In the genomic region with DNA sequence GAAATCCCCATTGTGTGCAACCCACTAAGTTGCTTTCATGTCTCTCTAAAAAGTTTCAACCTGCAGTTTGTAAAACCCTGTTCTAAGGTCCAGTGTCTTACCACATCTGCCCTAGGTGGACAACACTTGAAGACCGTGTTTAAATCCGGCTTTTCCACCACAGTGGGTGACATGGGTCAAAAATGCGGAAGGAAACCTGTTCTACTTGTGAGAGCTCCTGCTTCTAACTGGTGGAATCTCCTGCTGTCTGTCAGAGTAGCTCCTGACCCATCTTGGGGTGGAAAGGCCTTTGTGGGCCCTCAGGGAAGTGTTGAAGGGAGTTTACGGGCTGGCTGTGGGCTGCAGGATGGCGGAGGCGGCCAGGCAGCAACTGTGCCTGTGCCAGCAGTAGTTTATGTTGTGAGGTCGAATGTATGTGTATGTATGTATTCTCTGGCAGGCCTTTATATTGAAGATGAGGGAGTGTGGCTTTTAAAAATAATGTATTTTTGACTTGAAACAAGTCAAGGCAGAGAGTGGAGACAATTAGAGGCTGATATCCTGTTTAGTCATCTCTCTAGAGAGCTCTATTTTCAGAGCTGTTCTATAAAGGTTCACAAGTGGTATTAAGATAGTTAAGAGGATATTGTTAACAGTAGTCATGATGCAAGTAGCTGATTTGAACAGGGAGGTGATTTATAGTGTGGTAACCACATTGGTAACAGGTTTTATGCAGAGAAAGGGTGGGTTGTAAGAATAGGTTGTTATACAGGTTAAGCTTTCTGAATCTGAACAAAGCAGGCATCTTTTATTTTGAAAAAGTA, we compare ENCODE assay signal across 8 cellular contexts.
A peak's percentile ranks its signal among the peaks of the same experiment; 100 is the strongest.
DNase-seq lines count a peak whose midpoint lies in the region; ATAC-seq lines count a peak whose summit lies in the region.

No MANE protein-coding gene starts in this region.

- H3K9me3 Mint-ChIP-seq in CD4-positive, alpha-beta memory T cell: no peaks in the 10 kb centered on the region

- ATAC-seq in GM19023 (IDR thresholded peaks at IDR 0.05; ENCODE audit: unreplicated experiment) (peak; percentile 72), HG03280 (IDR thresholded peaks at IDR 0.05; ENCODE audit: unreplicated experiment) (peak; percentile 69), esophagus mucosa (peak; percentile 94)

- no peaks in the 10 kb centered on the region for H3K36me3 ChIP-seq in CD4-positive, alpha-beta memory T cell (ENCODE audit: insufficient read depth, low read length)

- in situ Hi-C loops in SK-MEL-5 (cut with HindIII; ENCODE audit: low pct_unique_long_range_greater_than_20kb, low sequenced_read_pairs): no loop called here

- POLR2A ChIA-PET in CD4-positive, alpha-beta memory T cell (lab: Charles Lee; ENCODE audit: partially characterized antibody): interaction anchor here (0.7 to 8.8 kb wide), 18 partner anchors 9 to 90 kb away, joined by 3 to 133 read pairs (median 5); a partner anchor contains a TSS

- H3K4me1 Mint-ChIP-seq in CD4-positive, alpha-beta memory T cell: peaks cover 0 to 50% (median 20%) of the 10 kb centered on the region in 4 donors

- intact Hi-C loops in CD4-positive, alpha-beta memory T cell (cut with micrococcal nuclease): loop anchor here (1.0 to 5.0 kb wide), 5 partner anchors 9 to 67 kb away; a partner anchor contains a TSS

- CTCF ChIA-PET in CD4-positive, alpha-beta memory T cell (lab: Charles Lee; ENCODE audit: partially characterized antibody): interaction anchor here (0.5 to 3.4 kb wide), 12 partner anchors 10 to 108 kb away, joined by 3 to 22 read pairs (median 3); no protein-coding TSS in a partner anchor

- no peaks in the 10 kb centered on the region for H3K27me3 ChIP-seq in CD4-positive, alpha-beta memory T cell (ENCODE audit: insufficient read depth, low read length)

- H3K9me3 ChIP-seq in CD4-positive, alpha-beta memory T cell (ENCODE audit: control insufficient read depth in 1 of 2, low read length in 2 of 2): no peaks in the 10 kb centered on the region

- peak; percentile 50 to 69 (median 61) for DNase-seq in CD4-positive, alpha-beta memory T cell
- DNase-seq in SK-MEL-5 (ENCODE audit: low read depth, low spot score) (peak; percentile 63), DMS114 treated with DMSO at 0.1 percent for 48 hours (lab: John Stamatoyannopoulos, UW; ENCODE audit: unreplicated experiment) (no peak), HUDEP-2 (lab: John Stamatoyannopoulos, UW; ENCODE audit: unreplicated experiment in 76 of 76) (no peak)
- DNase-seq in stimulated activated CD8-positive, alpha-beta memory T cell treated with anti-CD3 and anti-CD28 coated beads, Interleukin-2, amount 100 ng/mL, for 48 hours (ENCODE audit: low read depth in 2 of 2): peak; percentile 34 to 35

- no peaks in the 10 kb centered on the region for H3K27me3 Mint-ChIP-seq in CD4-positive, alpha-beta memory T cell

- peaks cover 100% of the 10 kb centered on the region for H3K4me1 ChIP-seq in CD4-positive, alpha-beta memory T cell (ENCODE audit: insufficient read depth, low read length)

- peaks cover 10 to 22% of the 10 kb centered on the region in 2 donors for H3K36me3 Mint-ChIP-seq in CD4-positive, alpha-beta memory T cell

- H3K27ac Mint-ChIP-seq in CD4-positive, alpha-beta memory T cell: no peak overlapping the region

- H3K4me3 ChIP-seq in CD4-positive, alpha-beta memory T cell (ENCODE audit: low read length in 2 of 2): peak overlapping the region in 1 of 2 donors; percentile 26

- peak overlapping the region in 2 of 8 donors; percentile 72 to 78 for H3K4me3 Mint-ChIP-seq in CD4-positive, alpha-beta memory T cell

- peak overlapping the region; percentile 65 for H3K27ac ChIP-seq in CD4-positive, alpha-beta memory T cell (ENCODE audit: low read depth, low read length)

Comparison
In these comparisons a context has a peak if more than half of its experiments do, and no peak if none do; other contexts are left out.
1. DNase-seq: peak in CD4-positive, alpha-beta memory T cell (5 of 5), SK-MEL-5 (single experiment) and stimulated activated CD8-positive, alpha-beta memory T cell treated with anti-CD3 and anti-CD28 coated beads, Interleukin-2, amount 100 ng/mL, for 48 hours (2 of 2); none in DMS114 treated with DMSO at 0.1 percent for 48 hours (single experiment) and HUDEP-2 (0 of 76).
2. Peak in every context shown above with its lines, with median percentiles within 50 percentile points of each other: ATAC-seq.